ENCODE assay signal across 1 cellular context in the genomic region with DNA sequence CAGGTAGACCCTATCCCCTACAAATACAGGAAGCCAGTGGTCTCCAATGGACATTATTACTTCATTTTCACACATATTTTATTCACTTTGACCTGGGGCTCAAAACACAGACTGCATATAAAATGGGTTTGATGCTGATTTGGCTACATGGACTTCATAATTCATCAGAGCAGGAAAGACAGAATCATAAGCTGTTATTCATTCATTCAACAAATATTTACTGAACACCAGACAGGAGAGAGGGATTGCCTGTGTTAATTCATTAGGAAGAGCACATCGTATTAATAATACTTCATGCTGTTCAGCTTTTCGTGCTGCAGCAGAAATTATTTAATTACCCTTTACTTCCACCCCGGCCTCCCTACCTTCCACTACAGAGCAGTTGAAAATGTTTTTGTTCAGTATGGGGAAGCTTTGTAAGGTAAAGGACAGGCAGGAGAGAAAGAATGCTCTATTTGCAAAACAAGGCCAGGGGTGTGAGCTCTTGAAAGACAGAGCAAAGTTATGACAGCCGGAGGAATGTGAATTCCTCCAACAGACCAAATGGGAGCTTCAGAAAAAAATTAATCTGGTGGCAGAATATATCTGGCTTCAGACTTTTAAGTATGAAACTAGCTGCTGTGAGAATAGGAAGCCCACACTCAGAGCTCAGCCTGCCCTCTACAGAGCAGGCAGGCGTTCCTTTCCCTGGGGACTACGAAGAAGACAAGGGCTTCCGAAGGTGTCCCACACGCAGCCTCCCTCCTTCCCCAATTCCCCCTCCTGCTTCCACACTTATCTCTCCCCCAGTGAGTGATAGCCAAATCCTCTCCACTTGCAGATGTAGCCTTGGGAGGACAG.
TF ChIP-seq lines count a peak whose summit lies in the region.

No MANE protein-coding gene starts in this region.

TF ChIP-seq in IMR-90, 13 proteins besides CTCF, POLR2A, EP300 and RAD21:
- TF ChIP-seq, protein P1, sequence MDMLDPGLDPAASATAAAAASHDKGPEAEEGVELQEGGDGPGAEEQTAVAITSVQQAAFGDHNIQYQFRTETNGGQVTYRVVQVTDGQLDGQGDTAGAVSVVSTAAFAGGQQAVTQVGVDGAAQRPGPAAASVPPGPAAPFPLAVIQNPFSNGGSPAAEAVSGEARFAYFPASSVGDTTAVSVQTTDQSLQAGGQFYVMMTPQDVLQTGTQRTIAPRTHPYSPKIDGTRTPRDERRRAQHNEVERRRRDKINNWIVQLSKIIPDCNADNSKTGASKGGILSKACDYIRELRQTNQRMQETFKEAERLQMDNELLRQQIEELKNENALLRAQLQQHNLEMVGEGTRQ (IDR thresholded peaks at IDR 0.05; ENCODE audit: low read depth, low read length): no peak
- TF ChIP-seq RCOR1 (IDR thresholded peaks at IDR 0.05; ENCODE audit: insufficient replicate concordance, low read length) (no peak), FOS (IDR thresholded peaks at IDR 0.05; ENCODE audit: low read depth, low read length) (no peak), MAFK (IDR thresholded peaks at IDR 0.05; ENCODE audit: low read depth, low read length) (no peak), BHLHE40 (IDR thresholded peaks at IDR 0.05; ENCODE audit: low read depth, low read length) (no peak), CHD1 (IDR thresholded peaks at IDR 0.05; ENCODE audit: low read depth, low read length) (no peak), CEBPB (IDR thresholded peaks at IDR 0.05; ENCODE audit: low read depth, low read length) (no peak), RFX5 (IDR thresholded peaks at IDR 0.05; ENCODE audit: low read depth, low read length) (no peak), MXI1 (IDR thresholded peaks at IDR 0.05; ENCODE audit: borderline replicate concordance, low read depth, low read length) (no peak)
- TF ChIP-seq, protein P2, sequence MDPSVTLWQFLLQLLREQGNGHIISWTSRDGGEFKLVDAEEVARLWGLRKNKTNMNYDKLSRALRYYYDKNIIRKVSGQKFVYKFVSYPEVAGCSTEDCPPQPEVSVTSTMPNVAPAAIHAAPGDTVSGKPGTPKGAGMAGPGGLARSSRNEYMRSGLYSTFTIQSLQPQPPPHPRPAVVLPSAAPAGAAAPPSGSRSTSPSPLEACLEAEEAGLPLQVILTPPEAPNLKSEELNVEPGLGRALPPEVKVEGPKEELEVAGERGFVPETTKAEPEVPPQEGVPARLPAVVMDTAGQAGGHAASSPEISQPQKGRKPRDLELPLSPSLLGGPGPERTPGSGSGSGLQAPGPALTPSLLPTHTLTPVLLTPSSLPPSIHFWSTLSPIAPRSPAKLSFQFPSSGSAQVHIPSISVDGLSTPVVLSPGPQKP (IDR thresholded peaks at IDR 0.05; ENCODE audit: borderline replicate concordance, low read depth, low read length): no peak
